8 cellular contexts compared by ENCODE assay signal in the genomic region with DNA sequence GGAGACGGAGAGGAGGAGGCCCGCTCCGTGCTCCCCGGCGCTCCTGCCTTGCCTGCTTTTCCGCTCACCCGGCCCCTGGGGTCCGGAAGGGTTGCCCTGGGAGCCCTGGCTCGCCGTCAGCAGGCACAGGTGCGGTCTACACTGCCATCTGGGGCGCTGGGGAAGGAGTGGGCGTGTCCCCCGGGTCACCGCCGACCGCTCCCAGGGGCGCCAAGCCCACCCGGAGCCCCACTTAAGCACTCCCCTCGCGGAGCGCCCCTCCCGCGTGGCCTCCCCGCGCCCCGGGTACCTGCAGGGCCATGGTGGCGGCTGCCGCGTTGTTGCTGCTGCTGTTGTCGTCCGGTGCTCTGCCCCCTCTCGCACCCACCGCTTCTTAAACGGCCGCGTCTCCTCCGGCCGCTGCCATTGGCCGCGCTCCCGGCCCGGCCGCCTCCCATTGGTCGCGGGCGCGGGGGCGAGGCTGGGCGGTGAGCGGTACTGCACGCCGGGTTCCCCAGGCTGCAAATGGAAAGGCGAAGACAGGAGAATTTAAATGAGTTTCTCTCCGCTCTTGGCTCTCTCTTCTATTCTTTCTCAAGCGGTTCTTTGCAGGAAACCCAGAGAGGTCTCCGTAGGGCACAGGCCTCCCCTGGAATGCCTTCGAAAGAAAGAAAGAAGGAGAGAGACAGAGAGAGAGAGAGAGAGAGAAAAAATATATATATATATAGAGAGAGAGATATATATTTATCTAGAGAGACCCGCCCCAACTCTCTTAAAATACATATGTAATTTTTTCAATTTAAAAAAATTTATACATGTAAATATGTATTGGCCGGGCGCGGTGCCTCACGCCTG. TPM values are rescaled to one million over a fixed set of nuclear protein-coding genes. Genes with fewer than 3 reads are reported as not detected.
DNase-seq lines count a peak whose midpoint lies in the region; ATAC-seq, FAIRE-seq and TF ChIP-seq lines count a peak whose summit lies in the region.

A gene (minus strand): TSS at position 349 of the 834 bp plus-strand sequence. CDS start 48 bp downstream, at position 301.

- H3K4me3 ChIP-seq in OCI-LY1 (ENCODE audit: low read depth, low read length, poor library complexity, severe bottlenecking): peak within 1 kb of the TSS; percentile 67
- peak within 1 kb of the TSS; percentile 40 to 56 for H3K4me3 ChIP-seq in esophagus (ENCODE audit: low read depth in 1 of 2, low read length in 2 of 2)
- peak within 1 kb of the TSS; percentile 55 to 74 for H3K4me3 ChIP-seq in muscle layer of colon (ENCODE audit: low read depth in 1 of 2, low read length in 2 of 2)

- no peak within 1 kb of the TSS for H2AFZ ChIP-seq in OCI-LY1 (ENCODE audit: low read length)

- no peaks in the 10 kb centered on the region for H3K9me3 ChIP-seq in OCI-LY1 (ENCODE audit: low read length)
- H3K9me3 ChIP-seq in esophagus (ENCODE audit: control insufficient read depth in 2 of 2, insufficient read depth in 1 of 2, low read depth in 1 of 2, low read length in 1 of 2): no peaks in the 10 kb centered on the region
- H3K9me3 ChIP-seq in muscle layer of colon (ENCODE audit: low read length): no peaks in the 10 kb centered on the region

- H3K27me3 ChIP-seq in OCI-LY1 (ENCODE audit: insufficient read depth, low read length) (no peaks in the 10 kb centered on the region), esophagus (ENCODE audit: control insufficient read depth in 1 of 2, insufficient read depth in 2 of 2, low read length in 2 of 2) (no peaks in the 10 kb centered on the region), muscle layer of colon (ENCODE audit: control insufficient read depth in 1 of 2, insufficient read depth in 2 of 2, low read length in 2 of 2) (no peaks in the 10 kb centered on the region)

- H3K4me2 ChIP-seq in OCI-LY1 (ENCODE audit: low read length): peak within 1 kb of the TSS; percentile 76

- H3K79me2 ChIP-seq in OCI-LY1 (ENCODE audit: insufficient read depth, low read length): no peaks in the 10 kb centered on the region

- H3K36me3 ChIP-seq in OCI-LY1 (ENCODE audit: insufficient read depth, low read length) (no peaks in the 10 kb centered on the region), esophagus (ENCODE audit: control insufficient read depth in 2 of 2, insufficient read depth in 2 of 2, low read length in 1 of 2) (no peaks in the 10 kb centered on the region), muscle layer of colon (ENCODE audit: insufficient read depth, low read length) (no peaks in the 10 kb centered on the region)

- H3K9me2 ChIP-seq in OCI-LY1 (ENCODE audit: low read depth, low read length): no peaks in the 10 kb centered on the region

- TF ChIP-seq CTCF in OCI-LY1 (IDR thresholded peaks at IDR 0.05; ENCODE audit: low read length): no peak

- H3K27ac ChIP-seq in OCI-LY1 (ENCODE audit: low read depth, low read length, poor library complexity, severe bottlenecking): no peak within 1 kb of the TSS
- H3K27ac ChIP-seq in esophagus (ENCODE audit: low read depth in 2 of 2, low read length in 1 of 2): no peak within 1 kb of the TSS
- no peak within 1 kb of the TSS for H3K27ac ChIP-seq in muscle layer of colon (ENCODE audit: low read depth, low read length)

- in situ Hi-C loops in Caki2 (cut with HindIII; ENCODE audit: low pct_unique_long_range_greater_than_20kb, low sequenced_read_pairs): no loop called here

- WGBS in esophagus, 2 donors: 6% methylated on average over 63 of the region's 63 CpGs

- no peaks in the 10 kb centered on the region for H4K20me1 ChIP-seq in OCI-LY1 (ENCODE audit: insufficient read depth, low read length)

- FAIRE-seq in HTR-8/SVneo (lab: Jason Lieb, UNC): peak; percentile 91

- H3K9ac ChIP-seq in OCI-LY1 (ENCODE audit: low read length) (peak within 1 kb of the TSS; percentile 40), muscle layer of colon (ENCODE audit: low read length) (no peak within 1 kb of the TSS)

- H3K4me1 ChIP-seq in OCI-LY1 (ENCODE audit: insufficient read depth, low read length, severe bottlenecking) (peaks cover 9% of the 10 kb centered on the region), esophagus (ENCODE audit: control insufficient read depth in 2 of 2, insufficient read depth in 2 of 2, low read length in 1 of 2) (peaks cover 0 to 2% of the 10 kb centered on the region in 2 donors), muscle layer of colon (ENCODE audit: insufficient read depth, low read length) (peaks cover 5% of the 10 kb centered on the region)

- peak; percentile 89 for DNase-seq in Caki2 (ENCODE audit: low read depth)
- DNase-seq in HTR-8/SVneo (ENCODE audit: insufficient read length, low spot score): peak; percentile 83
- DNase-seq in activated T-cell treated with anti-CD3 and anti-CD28 coated beads for 24 hours (ENCODE audit: low read depth): peak; percentile 73
- peak; percentile 88 for DNase-seq in stimulated activated CD8-positive, alpha-beta memory T cell treated with anti-CD3 and anti-CD28 coated beads, Interleukin-4, amount 100 ng/mL, for 48 hours

- ATAC-seq in GM21367 (IDR thresholded peaks at IDR 0.05; ENCODE audit: unreplicated experiment): peak; percentile 99

- no peaks in the 10 kb centered on the region for H3F3A ChIP-seq in OCI-LY1 (ENCODE audit: insufficient read depth, low read length)

RNA-seq across cellular contexts. Expression of the gene that starts here (rescaled TPM):
- total RNA-seq in Caki2 (2014; rRNA removed; shearing (Covaris generic); ENCODE audit: low replicate concordance): 7.0 and 7.5 TPM in 2 replicates
- polyA plus RNA-seq in esophagus: under 1 TPM; 0.09 to 0.10 TPM
